ENCODE assay signal across 13 cellular contexts in the genomic region with DNA sequence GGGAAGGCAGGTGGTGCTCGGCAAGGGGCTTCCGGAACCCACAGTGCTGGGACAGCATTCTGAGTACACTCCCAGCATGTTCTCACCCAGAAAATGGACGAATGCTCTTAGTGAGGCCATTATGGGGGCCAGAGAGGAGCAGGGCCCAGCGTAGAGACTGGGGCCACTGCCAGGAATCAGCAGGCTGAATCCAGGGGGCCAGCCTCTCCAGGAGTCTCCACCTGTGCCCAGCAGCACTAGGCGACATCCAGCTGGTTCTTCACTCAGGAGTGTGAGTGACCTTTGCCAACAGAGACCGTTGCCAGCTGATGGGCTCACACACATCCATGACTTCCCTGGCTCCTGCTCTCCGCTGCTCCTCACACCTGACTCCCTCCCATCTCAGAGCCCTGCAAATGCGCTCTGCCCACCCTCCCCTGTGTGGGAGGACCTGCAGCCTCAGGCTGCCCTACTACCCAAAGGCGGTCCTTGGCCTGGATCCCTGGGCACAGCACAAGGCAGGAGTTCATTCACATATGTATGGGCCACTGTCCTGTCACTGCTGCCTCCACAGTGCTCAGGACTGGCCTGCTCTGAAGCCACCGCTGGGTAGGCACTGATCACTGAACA. TPM values are rescaled to one million over a fixed set of nuclear protein-coding genes. Genes with fewer than 3 reads are reported as not detected.
A peak's percentile ranks its signal among the peaks of the same experiment; 100 is the strongest.
DNase-seq lines count a peak whose midpoint lies in the region; ATAC-seq and TF ChIP-seq lines count a peak whose summit lies in the region.
"Had no signal": no experiment of that assay in that cellular context is flagged by ENCODE, and none has a peak within 500 bp of the region (broad histone marks: within the 10 kb centered on the region; RNA-seq: fewer than 3 reads in every experiment).

No MANE protein-coding gene starts in this region.

- H3K27me3 ChIP-seq in HUES6 (ENCODE audit: control insufficient read depth, insufficient read depth, low read length) (no peaks in the 10 kb centered on the region), fibroblast of lung (ENCODE audit: control insufficient read depth, insufficient read depth, low read length) (no peaks in the 10 kb centered on the region), gastrocnemius medialis (no peaks in the 10 kb centered on the region), GM23248 (replicated peaks; ENCODE audit: insufficient read depth) (no peaks in the 10 kb centered on the region)

- peaks cover 53% of the 10 kb centered on the region for H3K4me1 ChIP-seq in HUES6 (ENCODE audit: control insufficient read depth, insufficient read depth, low read length)
- H3K4me1 ChIP-seq in fibroblast of lung (ENCODE audit: control insufficient read depth, extremely low read depth, insufficient read depth, low read length) = peaks cover 51% of the 10 kb centered on the region
- peaks cover 44 to 47% of the 10 kb centered on the region in 2 donors for H3K4me1 ChIP-seq in gastrocnemius medialis
- peaks cover 24% of the 10 kb centered on the region for H3K4me1 ChIP-seq in GM23248 (ENCODE audit: insufficient read depth)

- peaks cover 28% of the 10 kb centered on the region for H3K36me3 ChIP-seq in HUES6 (ENCODE audit: control insufficient read depth, insufficient read depth, low read length)
- H3K36me3 ChIP-seq in fibroblast of lung (ENCODE audit: control insufficient read depth, insufficient read depth, low read length) = peaks cover 20% of the 10 kb centered on the region
- peaks cover 0 to 19% of the 10 kb centered on the region in 2 donors for H3K36me3 ChIP-seq in gastrocnemius medialis
- peaks cover 2% of the 10 kb centered on the region; the same call in 1 of the 2 replicates for H3K36me3 ChIP-seq in GM23248 (ENCODE audit: low read depth)

- no peaks in the 10 kb centered on the region for H3K9me3 ChIP-seq in HUES6 (ENCODE audit: control insufficient read depth, insufficient read depth, low read depth, low read length)
- H3K9me3 ChIP-seq in fibroblast of lung (ENCODE audit: control insufficient read depth, insufficient read depth, low read depth, low read length) = no peaks in the 10 kb centered on the region
- H3K9me3 ChIP-seq in gastrocnemius medialis = no peaks in the 10 kb centered on the region
- H3K9me3 ChIP-seq in GM23248 (ENCODE audit: low read depth) = no peaks in the 10 kb centered on the region

- H3K4me3 ChIP-seq in HUES6 (ENCODE audit: low read depth, low read length) (no peak overlapping the region), fibroblast of lung (replicated peaks in 1 of 4; ENCODE audit: control extremely low read depth in 1 of 4, insufficient read depth in 1 of 4, low read depth in 3 of 4, low read length in 4 of 4) (no peak overlapping the region), gastrocnemius medialis (no peak overlapping the region), GM23248 (no peak overlapping the region)

- DNase-seq in NCI-H69 (lab: John Stamatoyannopoulos, UW) (peak; percentile 78), fibroblast of lung (ENCODE audit: low read depth in 2 of 2) (no peak), gastrocnemius medialis (peak in 1 of 2 donors; percentile 73), kidney glomerular epithelial cell (lab: John Stamatoyannopoulos, UW) (no peak), DMS 273 (lab: John Stamatoyannopoulos, UW; ENCODE audit: unreplicated experiment) (no peak), GM23248 (no peak), SKM-1 (lab: John Stamatoyannopoulos, UW; ENCODE audit: unreplicated experiment) (no peak)
- DNase-seq: activated CD8-positive, alpha-beta T cell treated with anti-CD3 and anti-CD28 coated beads, Interleukin-2, amount 10 ng/mL, durations not matched to agents 7 days and 5 days; Calu3; NCI-H510A treated with DMSO at 0.1 percent for 48 hours; stimulated activated CD4-positive, alpha-beta T cell treated with anti-CD3 and anti-CD28 coated beads, Interleukin-4, amount 100 ng/mL, for 1 hour had no signal

- H4K20me1 ChIP-seq in fibroblast of lung (ENCODE audit: control insufficient read depth, extremely low read depth, insufficient read depth, low read length) (no peaks in the 10 kb centered on the region), GM23248 (ENCODE audit: insufficient read depth) (peaks cover 4% of the 10 kb centered on the region; the same call in 1 of the 2 replicates)

- intact Hi-C loops in gastrocnemius medialis (cut with DNase I; ENCODE audit: low total_unique reads) = no loop called here

- no peaks in the 10 kb centered on the region for H3F3A ChIP-seq in GM23248 (ENCODE audit: insufficient read depth)

- no peak for ATAC-seq in gastrocnemius medialis
- ATAC-seq: activated CD8-positive, alpha-beta T cell treated with anti-CD3 and anti-CD28 coated beads, Interleukin-2, amount 10 ng/mL, durations not matched to agents 7 days and 5 days; natural killer cell treated with Interleukin-12 subunit alpha and Interleukin-12 subunit beta and Interleukin-15 and Interleukin-18, amount 100 ng/mL, for 72 hours had no signal

- H3K4me2 ChIP-seq in fibroblast of lung (ENCODE audit: extremely low read depth, insufficient read depth, low read length) (peak overlapping the region; percentile 25), GM23248 (ENCODE audit: unreplicated experiment) (no peak overlapping the region)

- TF ChIP-seq CTCF in fibroblast of lung (conservative IDR thresholded peaks at IDR 0.05 in 1 of 2, IDR thresholded peaks at IDR 0.05 in 1 of 2; ENCODE audit: low read depth in 1 of 2, low read length in 2 of 2) (no peak), gastrocnemius medialis (IDR thresholded peaks at IDR 0.05 in 4 of 5, conservative IDR thresholded peaks at IDR 0.05 in 1 of 5) (no peak)

- H3K9ac ChIP-seq in HUES6 (ENCODE audit: low read length) (peak overlapping the region; percentile 21), fibroblast of lung (ENCODE audit: insufficient read depth, low read length) (no peak overlapping the region), GM23248 (no peak overlapping the region)

- WGBS in GM23248 (ENCODE audit: low coverage in 1 of 2, low lambda C conversion rate in 2 of 2, missing lambda C conversion rate in 2 of 2), 2 experiments = 79 to 83% methylated on average over 10 of the region's 10 CpGs

- H3K79me2 ChIP-seq in fibroblast of lung (ENCODE audit: control insufficient read depth, insufficient read depth, low read length) (peaks cover 76% of the 10 kb centered on the region), GM23248 (ENCODE audit: insufficient read depth) (peaks cover 69% of the 10 kb centered on the region)

- H3K27ac ChIP-seq in HUES6 (ENCODE audit: low read depth, low read length) = no peak overlapping the region; the same call in 1 of the 2 replicates
- H3K27ac ChIP-seq in fibroblast of lung (ENCODE audit: insufficient read depth, low read length) = peak overlapping the region; percentile 76
- H3K27ac ChIP-seq in gastrocnemius medialis = peak overlapping the region in 3 of 4 donors; percentile 8 to 14 (median 10)
- H3K27ac ChIP-seq in GM23248 = no peak overlapping the region

- H2AFZ ChIP-seq in fibroblast of lung (ENCODE audit: low read length) (no peak overlapping the region), GM23248 (no peak overlapping the region)

- H3K9me2 ChIP-seq in GM23248 (ENCODE audit: insufficient read depth) = no peaks in the 10 kb centered on the region

- in situ Hi-C loops in gastrocnemius medialis (cut with MboI; ENCODE audit: low sequenced_read_pairs in 4 of 4) = no loop called here
- in situ Hi-C loops in GM23248 (cut with MboI) = no loop called here

- TF ChIP-seq POLR2A in gastrocnemius medialis (IDR thresholded peaks at IDR 0.05) = no peak

RNA-seq across cellular contexts. Expression of a gene that starts 5.1 kb away (rescaled TPM):
- total RNA-seq in fibroblast of lung (32.9 and 53.8 TPM in 2 replicates), gastrocnemius medialis (10 to 100 TPM in 1 of 4 donors, 1 to 10 TPM in 3; 5.6 to 22.6 (median 9.1) TPM)
- polyA plus RNA-seq in fibroblast of lung (40.5 and 54.6 TPM in 2 replicates), GM23248 (2016; fragmentation: Nextera tagmentation; extraction: Ambion mirVana) (62.2 and 62.6 TPM in 2 replicates)
- polyA plus RNA-seq in fibroblast of lung (2012) = 50.5 and 62.0 TPM in 2 replicates
- 157 and 246 TPM in 2 replicates for polyA minus RNA-seq in fibroblast of lung (ENCODE audit: low replicate concordance)
- total RNA-seq in GM23248 (2014; rRNA removed; shearing (Covaris generic)) = 54.6 and 61.7 TPM in 2 replicates

RNA-seq across cellular contexts. Expression of a gene that starts 10.7 kb away (rescaled TPM):
- total RNA-seq in fibroblast of lung (256 and 268 TPM in 2 replicates), gastrocnemius medialis (100 to 1,000 TPM in 1 of 4 donors, 10 to 100 TPM in 3; 75.0 to 124 (median 83.0) TPM)
- polyA plus RNA-seq in fibroblast of lung (45.4 and 49.3 TPM in 2 replicates), GM23248 (2016; fragmentation: Nextera tagmentation; extraction: Ambion mirVana) (132 and 134 TPM in 2 replicates)
- 84.4 and 112 TPM in 2 replicates for polyA plus RNA-seq in fibroblast of lung (2012)
- 42.7 and 46.1 TPM in 2 replicates for polyA minus RNA-seq in fibroblast of lung (ENCODE audit: low replicate concordance)
- total RNA-seq in GM23248 (2014; rRNA removed; shearing (Covaris generic)) = 127 and 222 TPM in 2 replicates

RNA-seq across cellular contexts. Expression of a gene that starts 13.7 kb away (rescaled TPM):
- total RNA-seq in fibroblast of lung (14.6 and 20.5 TPM in 2 replicates), gastrocnemius medialis (10 to 100 TPM; 42.8 to 77.6 (median 69.7) TPM)
- polyA plus RNA-seq in fibroblast of lung (25.9 and 49.4 TPM in 2 replicates), GM23248 (2016; fragmentation: Nextera tagmentation; extraction: Ambion mirVana) (30.4 and 31.5 TPM in 2 replicates)
- polyA plus RNA-seq in fibroblast of lung (2012) = 29.6 and 57.8 TPM in 2 replicates
- 21.1 and 31.3 TPM in 2 replicates for polyA minus RNA-seq in fibroblast of lung (ENCODE audit: low replicate concordance)
- total RNA-seq in GM23248 (2014; rRNA removed; shearing (Covaris generic)) = 12.1 and 17.6 TPM in 2 replicates

RNA-seq across cellular contexts. Expression of a gene that starts 13.9 kb away (rescaled TPM):
- total RNA-seq in fibroblast of lung (2.6 and 3.3 TPM in 2 replicates), gastrocnemius medialis (1 to 10 TPM; 2.2 to 3.7 (median 2.9) TPM)
- polyA plus RNA-seq in fibroblast of lung (12.9 and 27.3 TPM in 2 replicates), GM23248 (2016; fragmentation: Nextera tagmentation; extraction: Ambion mirVana) (16.0 and 17.2 TPM in 2 replicates)
- 9.9 and 19.7 TPM in 2 replicates for polyA plus RNA-seq in fibroblast of lung (2012)
- 8.0 TPM in 1 of 2 replicates, not detected in the other for polyA minus RNA-seq in fibroblast of lung (ENCODE audit: low replicate concordance)
- total RNA-seq in GM23248 (2014; rRNA removed; shearing (Covaris generic)) = 2.2 and 5.2 TPM in 2 replicates

Comparison
In these comparisons a context has a peak if more than half of its experiments do, and no peak if none do; other contexts are left out.
1. H3K27ac ChIP-seq: peak in fibroblast of lung (single experiment) and gastrocnemius medialis (3 of 4); none in HUES6 (single experiment) and GM23248 (single experiment).